Comparison of ENCODE assay signal across 13 cellular contexts in genomic region chr4:152045397-152045780, GRCh38.
DNase-seq lines count a peak whose midpoint lies in the region; ATAC-seq and TF ChIP-seq lines count a peak whose summit lies in the region.
"Had no signal": no experiment of that assay in that cellular context is flagged by ENCODE, and none has a peak within 500 bp of the region (broad histone marks: within the 10 kb centered on the region; RNA-seq: fewer than 3 reads in every experiment).

No MANE protein-coding gene starts in this region.

- H3K9me3 ChIP-seq in OCI-LY3 (ENCODE audit: insufficient read depth, low read length) (peaks cover 6% of the 10 kb centered on the region; the same call in 1 of the 2 replicates), transverse colon (peaks cover 0 to 3% of the 10 kb centered on the region in 2 donors), right atrium auricular region (peaks cover 0 to 7% of the 10 kb centered on the region in 2 donors)
- H3K9me3 ChIP-seq: thyroid gland had no signal

- H3K9me3 Mint-ChIP-seq in nephron progenitor cell = peaks cover 15% of the 10 kb centered on the region

- H3K9ac ChIP-seq in OCI-LY3 (ENCODE audit: low read length) = no peak overlapping the region

- TF ChIP-seq POLR2A in transverse colon (IDR thresholded peaks at IDR 0.05) = no peak

- peak overlapping the region; percentile 8; the same call in 1 of the 2 replicates for H3K4me2 ChIP-seq in OCI-LY3 (ENCODE audit: low read length)

- WGBS in transverse colon (ENCODE audit: low coverage in 1 of 2), 2 donors = 44 to 60% methylated on average over 2 to 8 of the region's 8 CpGs

- peaks cover 30% of the 10 kb centered on the region for H3K27me3 Mint-ChIP-seq in nephron progenitor cell (ENCODE audit: low read depth, poor library complexity)

- peak overlapping the region; percentile 64 for H3K4me3 Mint-ChIP-seq in nephron progenitor cell
- H3K4me3 Mint-ChIP-seq: activated CD4-positive, alpha-beta T cell treated with anti-CD3 and anti-CD28 coated beads, Interleukin-2, amount 10 ng/mL, durations not matched to agents 24 days and 14 days had no signal

- no peak overlapping the region for H2AFZ ChIP-seq in OCI-LY3 (ENCODE audit: low read depth, low read length)

- in situ Hi-C loops in transverse colon (cut with MboI; ENCODE audit: low pct_ligation_motif_present in 1 of 4, low pct_unique_long_range_greater_than_20kb in 1 of 4, low sequenced_read_pairs in 3 of 4) = no loop called here

- no peaks in the 10 kb centered on the region for H4K20me1 ChIP-seq in OCI-LY3 (ENCODE audit: insufficient read depth, low read length)

- intact Hi-C loops in transverse colon (cut with DNase I; ENCODE audit: low total_unique reads) = no loop called here
- intact Hi-C loops in cardiac septum (cut with DNase I) = loop anchor here (5.0 kb wide), 1 partner anchor 112 kb away; no protein-coding TSS in a partner anchor

- DNase-seq in H7 = no peak
- no peak for DNase-seq in nephron progenitor cell
- DNase-seq in transverse colon = no peak
- no peak for DNase-seq in cardiac septum (ENCODE audit: low spot score)
- no peak for DNase-seq in right atrium auricular region (ENCODE audit: low spot score)
- DNase-seq: activated CD4-positive, alpha-beta T cell treated with anti-CD3 and anti-CD28 coated beads, Interleukin-2, amount 10 ng/mL, durations not matched to agents 24 days and 14 days; amniotic stem cell; SIG-M5 had no signal

- H3K79me2 ChIP-seq in OCI-LY3 (ENCODE audit: low read length) = no peaks in the 10 kb centered on the region

- peak overlapping the region; percentile 7; the same call in 1 of the 2 replicates for H3K4me3 ChIP-seq in H7 (ENCODE audit: insufficient read depth, low read depth, low read length)
- no peak overlapping the region for H3K4me3 ChIP-seq in OCI-LY3 (ENCODE audit: low read length)
- H3K4me3 ChIP-seq in transverse colon = no peak overlapping the region
- peak overlapping the region in 1 of 2 donors; percentile 7 for H3K4me3 ChIP-seq in right atrium auricular region

- no peak for TF ChIP-seq CTCF in OCI-LY3 (IDR thresholded peaks at IDR 0.05; ENCODE audit: low read depth, low read length)
- TF ChIP-seq CTCF in nephron progenitor cell (IDR thresholded peaks at IDR 0.05) = no peak
- TF ChIP-seq CTCF in transverse colon (IDR thresholded peaks at IDR 0.05) = no peak
- TF ChIP-seq CTCF in right atrium auricular region (IDR thresholded peaks at IDR 0.05) = no peak

- H3K36me3 Mint-ChIP-seq in nephron progenitor cell (ENCODE audit: low read depth) = no peaks in the 10 kb centered on the region

- H3K27ac Mint-ChIP-seq in nephron progenitor cell = no peak overlapping the region
- H3K27ac Mint-ChIP-seq: activated CD4-positive, alpha-beta T cell treated with anti-CD3 and anti-CD28 coated beads, Interleukin-2, amount 10 ng/mL, durations not matched to agents 24 days and 14 days had no signal

- no peak for TF ChIP-seq EP300 in transverse colon (IDR thresholded peaks at IDR 0.05; ENCODE audit: low read depth)

- H3K4me1 ChIP-seq in OCI-LY3 (ENCODE audit: low read length) = peaks cover 23% of the 10 kb centered on the region
- H3K4me1 ChIP-seq in transverse colon = peaks cover 9 to 10% (median 9%) of the 10 kb centered on the region in 4 donors
- H3K4me1 ChIP-seq in right atrium auricular region = peaks cover 0 to 10% of the 10 kb centered on the region in 2 donors
- H3K4me1 ChIP-seq: Caco-2 had no signal

- H3K36me3 ChIP-seq in H7 (replicated peaks; ENCODE audit: control insufficient read depth, insufficient read depth, low read length) (no peaks in the 10 kb centered on the region), OCI-LY3 (replicated peaks; ENCODE audit: low read depth, low read length) (no peaks in the 10 kb centered on the region), transverse colon (no peaks in the 10 kb centered on the region), right atrium auricular region (no peaks in the 10 kb centered on the region)
- H3K36me3 ChIP-seq: thyroid gland had no signal

- no peak overlapping the region for H3K27ac ChIP-seq in OCI-LY3 (ENCODE audit: low read length)
- no peak overlapping the region for H3K27ac ChIP-seq in transverse colon
- H3K27ac ChIP-seq in right atrium auricular region = peak overlapping the region in 1 of 2 donors; percentile 53
- H3K27ac ChIP-seq: thyroid gland had no signal

- H3K27me3 ChIP-seq in H7 (ENCODE audit: control insufficient read depth, insufficient read depth, low read length) = peaks cover 5% of the 10 kb centered on the region
- H3K27me3 ChIP-seq in OCI-LY3 (ENCODE audit: low read depth, low read length) = 0 out of 2 replicates have a peak, but pooled peaks cover 3% of the 10 kb centered on the region
- H3K27me3 ChIP-seq in transverse colon = peaks cover 26% of the 10 kb centered on the region
- no peaks in the 10 kb centered on the region for H3K27me3 ChIP-seq in right atrium auricular region
- H3K27me3 ChIP-seq: thyroid gland had no signal

- peak; percentile 62 for ATAC-seq in GM18511 (IDR thresholded peaks at IDR 0.05; ENCODE audit: unreplicated experiment)
- ATAC-seq in GM18858 (IDR thresholded peaks at IDR 0.05; ENCODE audit: unreplicated experiment) = no peak

- peaks cover 25% of the 10 kb centered on the region for H3K4me1 Mint-ChIP-seq in nephron progenitor cell
